Comparison of ENCODE assay signal across 28 cellular contexts in genomic region chr4:10809905-10810304, GRCh38.
DNase-seq lines count a peak whose midpoint lies in the region; ATAC-seq lines count a peak whose summit lies in the region.
"Had no signal": no experiment of that assay in that cellular context is flagged by ENCODE, and none has a peak within 500 bp of the region (broad histone marks: within the 10 kb centered on the region; RNA-seq: fewer than 3 reads in every experiment).

No MANE protein-coding gene starts in this region.

- H3K36me3 ChIP-seq in Karpas-422 (ENCODE audit: insufficient read depth, low read length): no peaks in the 10 kb centered on the region
- H3K36me3 ChIP-seq: neural progenitor cell, Peyer's patch, uterus had no signal

- no peaks in the 10 kb centered on the region for H3K36me3 Mint-ChIP-seq in activated T-helper 17 cell treated with anti-CD3 and anti-CD28 coated beads, Interleukin-2, amount 50 U/mL, for 72 hours (ENCODE audit: low read depth)
- H3K36me3 Mint-ChIP-seq: activated naive CD8-positive, alpha-beta T cell treated with anti-CD3 and anti-CD28 coated beads, Interleukin-2, amount 10 ng/mL, durations not matched to agents 7 days and 5 days; CD8-positive, alpha-beta T cell; neural progenitor cell had no signal

- no peaks in the 10 kb centered on the region for H4K20me1 ChIP-seq in Karpas-422 (ENCODE audit: insufficient read depth, low read depth, low read length)

- H3K4me2 ChIP-seq in Karpas-422 (ENCODE audit: low read depth, low read length, poor library complexity, severe bottlenecking): no peak overlapping the region
- H3K4me2 ChIP-seq: neural progenitor cell had no signal

- H3K4me3 ChIP-seq in Karpas-422 (ENCODE audit: low read length): no peak overlapping the region
- H3K4me3 ChIP-seq: neural progenitor cell, Peyer's patch, psoas muscle, skin epidermis, uterus had no signal

- no peaks in the 10 kb centered on the region for H3K27me3 Mint-ChIP-seq in activated T-helper 17 cell treated with anti-CD3 and anti-CD28 coated beads, Interleukin-2, amount 50 U/mL, for 72 hours
- H3K27me3 Mint-ChIP-seq: activated CD8-positive, alpha-beta T cell treated with anti-CD3 and anti-CD28 coated beads for 36 hours had no signal

- no peak for DNase-seq in hippocampal formation (lab: John Stamatoyannopoulos, UW)
- no peak for DNase-seq in Karpas-422
- no peak for DNase-seq in iPS-NIHi11 (ENCODE audit: low spot score)
- DNase-seq: activated B cell treated with CpG ODN at 0.5 μM for 24 hours; activated CD8-positive, alpha-beta T cell treated with anti-CD3 and anti-CD28 coated beads for 36 hours; activated naive CD8-positive, alpha-beta T cell treated with anti-CD3 and anti-CD28 coated beads, Interleukin-2, amount 10 ng/mL, durations not matched to agents 7 days and 5 days; CD8-positive, alpha-beta T cell; central memory CD4-positive, alpha-beta T cell; DMS79 treated with DMSO at 0.1 percent for 48 hours; effector CD4-positive, alpha-beta T cell; midbrain; NCI-H1105 treated with DMSO at 0.1 percent for 48 hours; NCI-H2171 treated with DMSO at 0.1 percent for 48 hours; NCI-H82; Peyer's patch; psoas muscle; stimulated activated CD4-positive, alpha-beta T cell treated with anti-CD3 and anti-CD28 coated beads, Interleukin-4, amount 100 ng/mL, for 1 hour; substantia nigra; uterus had no signal

- no peak overlapping the region for H3K27ac Mint-ChIP-seq in activated T-helper 17 cell treated with anti-CD3 and anti-CD28 coated beads, Interleukin-2, amount 50 U/mL, for 72 hours
- H3K27ac Mint-ChIP-seq: activated B cell treated with CpG ODN at 0.5 μM for 24 hours; activated CD8-positive, alpha-beta T cell treated with anti-CD3 and anti-CD28 coated beads for 36 hours; activated naive CD8-positive, alpha-beta T cell treated with anti-CD3 and anti-CD28 coated beads, Interleukin-2, amount 10 ng/mL, durations not matched to agents 7 days and 5 days; CD8-positive, alpha-beta T cell; neural progenitor cell had no signal

- H3K9me3 ChIP-seq in Karpas-422 (ENCODE audit: low read length): peaks cover 22% of the 10 kb centered on the region
- H3K9me3 ChIP-seq: Peyer's patch, psoas muscle, uterus had no signal

- H3K9ac ChIP-seq in Karpas-422 (ENCODE audit: low read length): no peak overlapping the region
- H3K9ac ChIP-seq: neural progenitor cell had no signal

- ATAC-seq in GM18519 (IDR thresholded peaks at IDR 0.05; ENCODE audit: low FRiP score, unreplicated experiment): peak; percentile 49
- ATAC-seq in GM19463 (IDR thresholded peaks at IDR 0.05; ENCODE audit: unreplicated experiment): peak; percentile 84
- peak; percentile 62 for ATAC-seq in HG02885 (IDR thresholded peaks at IDR 0.05; ENCODE audit: poor library complexity, unreplicated experiment)
- peak; percentile 56 for ATAC-seq in activated T-helper 17 cell treated with anti-CD3 and anti-CD28 coated beads, Interleukin-2, amount 50 U/mL, for 72 hours (replicated peaks)
- no peak for ATAC-seq in HG02840 (IDR thresholded peaks at IDR 0.05; ENCODE audit: low FRiP score, unreplicated experiment)
- ATAC-seq: activated CD8-positive, alpha-beta T cell treated with anti-CD3 and anti-CD28 coated beads for 36 hours; CD8-positive, alpha-beta T cell; esophagus mucosa; left lobe of liver; psoas muscle had no signal

- H3K27me3 ChIP-seq in Karpas-422 (ENCODE audit: low read length): no peaks in the 10 kb centered on the region
- H3K27me3 ChIP-seq: neural progenitor cell, Peyer's patch, uterus had no signal

- H3K4me1 ChIP-seq in Karpas-422 (ENCODE audit: low read length): no peaks in the 10 kb centered on the region
- H3K4me1 ChIP-seq: Peyer's patch, psoas muscle, uterus had no signal

- no peaks in the 10 kb centered on the region for H3K79me2 ChIP-seq in Karpas-422 (ENCODE audit: low read length)

- no peak overlapping the region for H3K27ac ChIP-seq in Karpas-422 (ENCODE audit: low read length)
- H3K27ac ChIP-seq: neural progenitor cell, Peyer's patch, psoas muscle, skin epidermis, uterus had no signal

- peaks cover 6% of the 10 kb centered on the region for H3K9me3 Mint-ChIP-seq in activated T-helper 17 cell treated with anti-CD3 and anti-CD28 coated beads, Interleukin-2, amount 50 U/mL, for 72 hours

- H3K9me2 ChIP-seq in Karpas-422 (replicated peaks; ENCODE audit: insufficient read depth, low read length): no peaks in the 10 kb centered on the region; the same call in 1 of the 2 replicates

- H3K4me3 Mint-ChIP-seq in activated T-helper 17 cell treated with anti-CD3 and anti-CD28 coated beads, Interleukin-2, amount 50 U/mL, for 72 hours: no peak overlapping the region
- H3K4me3 Mint-ChIP-seq: activated B cell treated with CpG ODN at 0.5 μM for 24 hours; activated CD8-positive, alpha-beta T cell treated with anti-CD3 and anti-CD28 coated beads for 36 hours; activated naive CD8-positive, alpha-beta T cell treated with anti-CD3 and anti-CD28 coated beads, Interleukin-2, amount 10 ng/mL, durations not matched to agents 7 days and 5 days; CD8-positive, alpha-beta T cell; neural progenitor cell had no signal

- H3K4me1 Mint-ChIP-seq in activated T-helper 17 cell treated with anti-CD3 and anti-CD28 coated beads, Interleukin-2, amount 50 U/mL, for 72 hours: no peaks in the 10 kb centered on the region
- H3K4me1 Mint-ChIP-seq: activated naive CD8-positive, alpha-beta T cell treated with anti-CD3 and anti-CD28 coated beads, Interleukin-2, amount 10 ng/mL, durations not matched to agents 7 days and 5 days had no signal

- no peak overlapping the region for H2AFZ ChIP-seq in Karpas-422 (ENCODE audit: low read length)
- H2AFZ ChIP-seq: neural progenitor cell had no signal
